In the genomic region with DNA sequence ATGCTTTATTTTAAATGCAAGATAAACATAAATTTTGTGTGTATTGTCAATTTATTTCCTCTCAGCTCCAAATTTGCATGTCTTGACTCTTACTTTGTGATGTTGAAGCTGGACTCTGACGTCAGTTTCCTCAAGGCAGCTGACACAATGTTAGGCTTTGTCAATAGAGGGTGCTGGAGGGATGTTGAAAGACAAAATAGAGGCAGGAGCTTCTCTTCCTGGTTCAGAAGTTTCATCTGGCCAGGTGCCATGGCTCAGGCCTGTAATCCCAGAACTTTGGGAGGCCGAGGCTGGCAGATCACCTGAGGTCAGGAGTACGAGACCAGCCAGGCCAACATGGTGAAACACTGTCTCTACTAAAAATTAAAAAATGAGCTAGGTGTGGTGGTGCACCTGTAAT, we compare ENCODE assay signal across 9 cellular contexts.
DNase-seq lines count a peak whose midpoint lies in the region; ATAC-seq and TF ChIP-seq lines count a peak whose summit lies in the region.
"Had no signal": no experiment of that assay in that cellular context is flagged by ENCODE, and none has a peak within 500 bp of the region (broad histone marks: within the 10 kb centered on the region; RNA-seq: fewer than 3 reads in every experiment).

No MANE protein-coding gene starts in this region.

- ATAC-seq in GM21619 (IDR thresholded peaks at IDR 0.05; ENCODE audit: unreplicated experiment) (peak; percentile 62), GM21576 (IDR thresholded peaks at IDR 0.05; ENCODE audit: unreplicated experiment) (no peak)

- no peak overlapping the region for H3K27ac ChIP-seq in C4-2B

- DNase-seq in NCI-H748 treated with DMSO at 0.1 percent for 48 hours (lab: John Stamatoyannopoulos, UW) (peak; percentile 2), foreskin melanocyte (peak; percentile 18), H4 (ENCODE audit: low spot score) (no peak), germinal center (ENCODE audit: low spot score) (no peak), mucosa of gallbladder (ENCODE audit: low spot score) (no peak)
- DNase-seq: NCI-H1694 treated with DMSO at 0.1 percent for 48 hours had no signal

- peak; percentile 36 for TF ChIP-seq CTCF in C4-2B (conservative IDR thresholded peaks at IDR 0.05)

Comparison
In these comparisons a context has a peak if more than half of its experiments do, and no peak if none do; other contexts are left out.
1. DNase-seq: peak in NCI-H748 treated with DMSO at 0.1 percent for 48 hours (single experiment) and foreskin melanocyte (single experiment); none in H4 (single experiment), germinal center (single experiment) and mucosa of gallbladder (single experiment).